1 cellular context compared by ENCODE assay signal in genomic region chr12:121392325-121392716, GRCh38.
TF ChIP-seq lines count a peak whose summit lies in the region.

No MANE protein-coding gene starts in this region.

TF ChIP-seq in SK-N-SH, 30 proteins besides CTCF, POLR2A, EP300 and RAD21:
- TF ChIP-seq ZBTB33 (IDR thresholded peaks at IDR 0.05; ENCODE audit: borderline replicate concordance, low read depth) (no peak), MXI1 (IDR thresholded peaks at IDR 0.05; ENCODE audit: low read depth, low read length) (peak; percentile 24; the same call in 1 of the 2 replicates)
TF ChIP-seq in SK-N-SH: peak in this region for 1.
